In the genomic region with DNA sequence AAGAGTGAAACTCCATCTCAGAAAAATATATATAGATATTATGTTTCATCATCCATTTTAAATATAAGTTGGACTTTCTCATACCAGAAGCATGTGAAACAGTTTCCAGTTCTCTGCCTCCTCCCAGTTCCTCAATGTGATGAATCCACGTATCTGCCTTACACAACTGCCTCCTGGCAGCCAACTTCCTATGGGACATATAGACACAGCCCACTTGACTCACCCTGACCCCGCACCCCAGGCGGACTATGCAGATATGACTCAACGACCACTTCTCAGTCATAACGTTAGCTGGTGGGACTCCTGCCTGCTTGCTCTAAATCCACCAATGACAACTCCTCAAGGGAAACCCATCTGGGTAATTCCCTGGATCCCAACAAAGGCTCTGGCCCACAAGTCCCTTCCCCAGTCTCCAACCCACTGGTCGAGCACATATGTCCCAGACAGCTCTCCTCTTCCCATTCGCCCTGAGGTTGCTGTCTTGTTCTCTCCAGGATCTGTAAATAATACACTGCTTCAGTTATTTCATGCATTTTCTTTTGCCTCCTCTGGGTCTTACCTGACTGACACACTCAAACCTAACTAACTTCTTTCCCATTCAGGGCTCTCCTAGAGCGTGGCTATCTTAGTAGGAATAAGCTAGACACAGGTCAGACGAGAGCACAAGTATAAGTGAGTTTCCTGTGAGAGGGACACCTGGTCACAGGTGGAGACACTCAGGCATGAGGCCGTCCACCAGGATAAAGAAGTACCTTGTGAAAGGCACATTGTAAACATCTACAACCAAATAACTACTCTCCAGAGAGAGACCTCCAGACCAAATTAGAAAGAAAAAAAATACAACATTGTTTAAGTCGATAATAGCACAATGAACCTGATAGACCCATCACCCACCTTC, we compare ENCODE assay signal across 9 cellular contexts.
A peak's percentile ranks its signal among the peaks of the same experiment; 100 is the strongest.
DNase-seq lines count a peak whose midpoint lies in the region; ATAC-seq and TF ChIP-seq lines count a peak whose summit lies in the region.
"Had no signal": no experiment of that assay in that cellular context is flagged by ENCODE, and none has a peak within 500 bp of the region (broad histone marks: within the 10 kb centered on the region; RNA-seq: fewer than 3 reads in every experiment).

No MANE protein-coding gene starts in this region.

- H3K27ac ChIP-seq in ascending aorta: no peak overlapping the region
- H3K27ac ChIP-seq in CD4-positive, alpha-beta memory T cell (ENCODE audit: low read depth, low read length): no peak overlapping the region

- POLR2A ChIA-PET in CD4-positive, alpha-beta memory T cell (lab: Charles Lee; ENCODE audit: partially characterized antibody): interaction anchor here (2.1 kb wide), 1 partner anchor 30 kb away, joined by 16 read pairs; no protein-coding TSS in a partner anchor

- CTCF ChIA-PET in CD4-positive, alpha-beta memory T cell (lab: Charles Lee; ENCODE audit: partially characterized antibody): interaction anchor here (0.7 kb wide), 1 partner anchor 604 kb away, joined by 3 read pairs; no protein-coding TSS in a partner anchor

- no peaks in the 10 kb centered on the region for H3K27me3 ChIP-seq in ascending aorta
- H3K27me3 ChIP-seq in CD4-positive, alpha-beta memory T cell (ENCODE audit: insufficient read depth, low read length): no peaks in the 10 kb centered on the region
- H3K27me3 ChIP-seq: heart right ventricle had no signal

- ATAC-seq in GM19455 (IDR thresholded peaks at IDR 0.05; ENCODE audit: unreplicated experiment): no peak

- no peaks in the 10 kb centered on the region for H3K36me3 Mint-ChIP-seq in CD4-positive, alpha-beta memory T cell

- H3K4me3 Mint-ChIP-seq in CD4-positive, alpha-beta memory T cell: no peak overlapping the region

- H3K4me1 ChIP-seq in ascending aorta: no peaks in the 10 kb centered on the region
- peaks cover 36% of the 10 kb centered on the region for H3K4me1 ChIP-seq in CD4-positive, alpha-beta memory T cell (ENCODE audit: insufficient read depth, low read length)

- peaks cover 0 to under 1% (median 0%) of the 10 kb centered on the region in 8 donors for H3K9me3 Mint-ChIP-seq in CD4-positive, alpha-beta memory T cell

- H3K27ac Mint-ChIP-seq in CD4-positive, alpha-beta memory T cell: peak overlapping the region in 2 of 7 donors; percentile 30 to 31

- no peaks in the 10 kb centered on the region for H3K36me3 ChIP-seq in ascending aorta
- no peaks in the 10 kb centered on the region for H3K36me3 ChIP-seq in CD4-positive, alpha-beta memory T cell (ENCODE audit: insufficient read depth, low read length)
- H3K36me3 ChIP-seq: heart right ventricle had no signal

- H3K27me3 Mint-ChIP-seq in CD4-positive, alpha-beta memory T cell: no peaks in the 10 kb centered on the region

- intact Hi-C loops in ascending aorta (cut with DNase I): no loop called here
- intact Hi-C loops in CD4-positive, alpha-beta memory T cell (cut with micrococcal nuclease): no loop called here

- H3K4me3 ChIP-seq in ascending aorta (no peak overlapping the region), retinal pigment epithelial cell (ENCODE audit: low read length) (no peak overlapping the region)
- H3K4me3 ChIP-seq in CD4-positive, alpha-beta memory T cell (ENCODE audit: low read length in 2 of 2): no peak overlapping the region
- H3K4me3 ChIP-seq: heart right ventricle had no signal

- no peaks in the 10 kb centered on the region for H3K9me3 ChIP-seq in ascending aorta
- no peaks in the 10 kb centered on the region for H3K9me3 ChIP-seq in CD4-positive, alpha-beta memory T cell (ENCODE audit: control insufficient read depth in 1 of 2, low read length in 2 of 2)
- H3K9me3 ChIP-seq: heart right ventricle had no signal

- H3K4me1 Mint-ChIP-seq in CD4-positive, alpha-beta memory T cell: peaks cover 14 to 25% (median 16%) of the 10 kb centered on the region in 4 donors

- DNase-seq in GM10266 (ENCODE audit: extremely low spot score) (peak; percentile 33), HS-27A (ENCODE audit: low read depth) (peak; percentile 69), ascending aorta (ENCODE audit: low spot score in 2 of 2) (peak; percentile 48 to 74), retinal pigment epithelial cell (ENCODE audit: low read depth) (peak; percentile 49), GF-D8 (lab: John Stamatoyannopoulos, UW) (no peak)
- DNase-seq in CD4-positive, alpha-beta memory T cell: no peak
- no peak for DNase-seq in central memory CD4-positive, alpha-beta T cell
- DNase-seq: heart right ventricle had no signal

- TF ChIP-seq CTCF in GM10266 (IDR thresholded peaks at IDR 0.05; ENCODE audit: control insufficient read depth, insufficient read depth, low read depth, missing control alignments): no peak
- no peak for TF ChIP-seq CTCF in ascending aorta (IDR thresholded peaks at IDR 0.05)
- TF ChIP-seq CTCF in retinal pigment epithelial cell (conservative IDR thresholded peaks at IDR 0.05; ENCODE audit: low read depth, low read length): no peak

Comparison
In these comparisons a context has a peak if more than half of its experiments do, and no peak if none do; other contexts are left out.
1. DNase-seq: peak in GM10266 (single experiment), HS-27A (single experiment), ascending aorta (2 of 2) and retinal pigment epithelial cell (single experiment); none in CD4-positive, alpha-beta memory T cell (0 of 5), GF-D8 (single experiment) and central memory CD4-positive, alpha-beta T cell (single experiment).